ENCODE assay signal across 17 cellular contexts in genomic region chr20:54166987-54167662, GRCh38. TPM values are rescaled to one million over a fixed set of nuclear protein-coding genes. Genes with fewer than 3 reads are reported as not detected.
DNase-seq lines count a peak whose midpoint lies in the region; ATAC-seq, FAIRE-seq and TF ChIP-seq lines count a peak whose summit lies in the region.
"Had no signal": no experiment of that assay in that cellular context is flagged by ENCODE, and none has a peak within 500 bp of the region (broad histone marks: within the 10 kb centered on the region; RNA-seq: fewer than 3 reads in every experiment).

No MANE protein-coding gene starts in this region.

- H3K27ac ChIP-seq in HepG2 (ENCODE audit: extremely low read length, insufficient read depth, low read length) (no peak overlapping the region), right lobe of liver (no peak overlapping the region), PC-3 (ENCODE audit: low read length) (peak overlapping the region; percentile 85), RWPE2 (ENCODE audit: poor library complexity, severe bottlenecking) (peak overlapping the region; percentile 46)
- H3K27ac ChIP-seq: 22Rv1, BLaER1, GM23248 had no signal

- H3K4me2 ChIP-seq in HepG2 (ENCODE audit: low read depth, low read length) (no peak overlapping the region), PC-3 (ENCODE audit: low read length) (peak overlapping the region; percentile 82)
- H3K4me2 ChIP-seq: BLaER1 had no signal

- H3K36me3 ChIP-seq in HepG2 (replicated peaks in 1 of 2; ENCODE audit: control insufficient read depth in 1 of 2, insufficient read depth in 2 of 2, low read length in 2 of 2) (no peaks in the 10 kb centered on the region; a peak in 1 of 5 replicates), right lobe of liver (no peaks in the 10 kb centered on the region), PC-3 (ENCODE audit: low read depth, low read length) (no peaks in the 10 kb centered on the region), RWPE2 (ENCODE audit: low read depth) (no peaks in the 10 kb centered on the region)
- H3K36me3 ChIP-seq: BLaER1 had no signal

- no peaks in the 10 kb centered on the region for H3K9me3 ChIP-seq in HepG2 (ENCODE audit: low read length)
- no peaks in the 10 kb centered on the region for H3K9me3 ChIP-seq in right lobe of liver
- H3K9me3 ChIP-seq in PC-3 (ENCODE audit: low read length) = no peaks in the 10 kb centered on the region
- no peaks in the 10 kb centered on the region for H3K9me3 ChIP-seq in RWPE2 (ENCODE audit: severe bottlenecking)
- H3K9me3 ChIP-seq: BLaER1 had no signal

- BruUV-seq in HepG2 (replicated peaks; lab: Mats Ljungman, UMichigan) (no TSS peak), PC-3 (replicated peaks; lab: Mats Ljungman, UMichigan) (no TSS peak)

- TF ChIP-seq POLR2A in HepG2 (IDR thresholded peaks at IDR 0.05; ENCODE audit: insufficient read depth in 1 of 2, low read depth in 2 of 2, low read length in 2 of 2) (no peak), right lobe of liver (IDR thresholded peaks at IDR 0.05) (no peak)

- TF ChIP-seq EP300 in HepG2 (IDR thresholded peaks at IDR 0.05; ENCODE audit: low read depth in 2 of 2, low read length in 2 of 2) (no peak), HepG2 (CRISPR knock-in tag; IDR thresholded peaks at IDR 0.05; ENCODE audit: borderline replicate concordance) (no peak)

- H2AFZ ChIP-seq in HepG2 (ENCODE audit: low read length) = no peak overlapping the region
- no peak overlapping the region; the same call in 1 of the 2 replicates for H2AFZ ChIP-seq in PC-3 (ENCODE audit: low read length)
- H2AFZ ChIP-seq: GM23248 had no signal

- ATAC-seq in HepG2 (no peak), right lobe of liver (no peak), PC-3 (no peak), RWPE2 (ENCODE audit: low read depth) (no peak), GM18867 (IDR thresholded peaks at IDR 0.05; ENCODE audit: unreplicated experiment) (no peak), HG03457 (IDR thresholded peaks at IDR 0.05; ENCODE audit: unreplicated experiment) (no peak)

- H3K4me1 ChIP-seq in HepG2 (ENCODE audit: insufficient read depth, low read length) (peaks cover 36% of the 10 kb centered on the region), right lobe of liver (no peaks in the 10 kb centered on the region), PC-3 (ENCODE audit: insufficient read depth, low read length) (peaks cover 49% of the 10 kb centered on the region), RWPE2 (ENCODE audit: insufficient read depth, poor library complexity, severe bottlenecking) (peaks cover 23% of the 10 kb centered on the region)

- POLR2A ChIA-PET in HepG2 (lab: Yijun Ruan, JAX) (interaction anchor here (1.5 to 3.4 kb wide), 2 partner anchors 60 to 63 kb away, joined by 4 to 16 read pairs; no protein-coding TSS in a partner anchor), PC-3 (lab: Charles Lee; ENCODE audit: unreplicated experiment) (interaction anchor here (0.5 kb wide), 1 partner anchor 429 kb away, joined by 3 read pairs; no protein-coding TSS in a partner anchor)

- H4K20me1 ChIP-seq in HepG2 (ENCODE audit: insufficient read depth, low read length) (no peaks in the 10 kb centered on the region), PC-3 (ENCODE audit: low read length) (no peaks in the 10 kb centered on the region)
- H4K20me1 ChIP-seq: BLaER1 had no signal

- DNase-seq in HepG2 (ENCODE audit: low spot score) = no peak
- no peak for DNase-seq in right lobe of liver
- DNase-seq in PC-3 = no peak
- no peak for DNase-seq in RWPE2 (ENCODE audit: low spot score)
- no peak for DNase-seq in KBM-7
- DNase-seq: CD4-positive, alpha-beta memory T cell; DMS79 treated with DMSO at 0.1 percent for 48 hours; GF-D8; HCEC 1CT; KG1 had no signal

- no peak for TF ChIP-seq RAD21 in HepG2 (CRISPR knock-in tag; IDR thresholded peaks at IDR 0.05)

- H3K79me2 ChIP-seq in HepG2 (ENCODE audit: insufficient read depth, low read length) (no peaks in the 10 kb centered on the region), PC-3 (ENCODE audit: low read length) (no peaks in the 10 kb centered on the region)

- 97% methylated on average over 7 of the region's 7 CpGs for WGBS in HepG2 (ENCODE audit: low lambda C conversion rate)
- WGBS in right lobe of liver (ENCODE audit: insufficient coverage, low coverage, low lambda C conversion rate, missing lambda C conversion rate) = 81% methylated on average over 7 of the region's 7 CpGs

- in situ Hi-C loops in HepG2 (cut with HindIII; ENCODE audit: extremely low pct_ligation_motif_present, low pct_unique_long_range_greater_than_20kb) (no loop called here), KBM-7 (cut with MboI; ENCODE audit: low pct_unique_long_range_greater_than_20kb, low sequenced_read_pairs) (no loop called here)

- no peak overlapping the region for H3K9ac ChIP-seq in HepG2 (ENCODE audit: insufficient read depth, low read depth, low read length)
- no peak overlapping the region for H3K9ac ChIP-seq in PC-3 (ENCODE audit: low read length)
- H3K9ac ChIP-seq: BLaER1, GM23248 had no signal

- CTCF ChIA-PET in HepG2 (lab: Yijun Ruan, JAX; ENCODE audit: low intra/inter-chr PET ratio, low total read pairs) (no interaction called here), PC-3 (lab: Charles Lee) (interaction anchor here (0.5 to 0.6 kb wide), 2 partner anchors 82 to 277 kb away, joined by 3 to 7 read pairs; no protein-coding TSS in a partner anchor)

- H3K27me3 ChIP-seq in HepG2 (ENCODE audit: control insufficient read depth in 1 of 2, insufficient read depth in 2 of 2, low read length in 2 of 2) (no peaks in the 10 kb centered on the region), right lobe of liver (no peaks in the 10 kb centered on the region), PC-3 (ENCODE audit: low read length) (no peaks in the 10 kb centered on the region), RWPE2 (ENCODE audit: insufficient read depth, poor library complexity, severe bottlenecking) (no peaks in the 10 kb centered on the region)

- intact Hi-C loops in HepG2 (cut with micrococcal nuclease; ENCODE audit: unreplicated experiment) (no loop called here), right lobe of liver (cut with DNase I) (no loop called here), PC-3 (cut with micrococcal nuclease) (loop anchor here (5.0 kb wide), 1 partner anchor 45 kb away; no protein-coding TSS in a partner anchor)

- no peaks in the 10 kb centered on the region for H3K9me2 ChIP-seq in PC-3 (replicated peaks; ENCODE audit: low read length)

- H3K4me3 ChIP-seq in HepG2 (replicated peaks in 1 of 3; ENCODE audit: insufficient read depth in 1 of 3, low read depth in 2 of 3, low read length in 3 of 3) (no peak overlapping the region), right lobe of liver (no peak overlapping the region), PC-3 (ENCODE audit: low read length) (no peak overlapping the region), RWPE2 (ENCODE audit: severe bottlenecking) (no peak overlapping the region)
- H3K4me3 ChIP-seq: BLaER1, GM23248 had no signal

- TF ChIP-seq CTCF in HepG2 (CRISPR knock-in tag; IDR thresholded peaks at IDR 0.05) (no peak), right lobe of liver (IDR thresholded peaks at IDR 0.05) (no peak), PC-3 (conservative IDR thresholded peaks at IDR 0.05; ENCODE audit: low read depth, low read length) (no peak), RWPE2 (IDR thresholded peaks at IDR 0.05; ENCODE audit: poor library complexity, severe bottlenecking) (no peak)

- no peak for FAIRE-seq in HepG2 (lab: Jason Lieb, UNC)
- FAIRE-seq: H54 had no signal

- H3F3A ChIP-seq in PC-3 (ENCODE audit: low read length, unreplicated experiment) = no peaks in the 10 kb centered on the region

RNA-seq across cellular contexts. Expression of gene CYP24A1, which starts 6.7 kb away (rescaled TPM):
- 6.9 and 9.4 TPM in 2 replicates for total RNA-seq in HepG2 (2016; rRNA removed; fragmentation: Illumina TruSeq; extraction: Trizol)
- 67.3 and 73.1 TPM in 2 replicates for total RNA-seq in HepG2 (2016; cell fraction: cytosol; rRNA removed; fragmentation: Illumina TruSeq; extraction: Trizol; ENCODE audit: low read depth)
- total RNA-seq in HepG2 (2016; cell fraction: insoluble cytoplasmic fraction; rRNA removed; fragmentation: Illumina TruSeq; extraction: Trizol) = 6.1 and 9.5 TPM in 2 replicates
- 33.5 and 36.3 TPM in 2 replicates for total RNA-seq in HepG2 (2016; cell fraction: membrane; rRNA removed; fragmentation: Illumina TruSeq; extraction: Trizol)
- 7.8 and 8.5 TPM in 2 replicates for total RNA-seq in HepG2 (2016; cell fraction: nucleus; rRNA removed; fragmentation: Illumina TruSeq; extraction: Trizol)
- polyA plus RNA-seq in HepG2 (2011; rRNA removed) = 23.7 and 32.7 TPM in 2 replicates
- 15.3 and 17.1 TPM in 2 replicates for polyA plus RNA-seq in HepG2 (2011; cell fraction: cytosol; rRNA removed)
- 38.3 and 55.7 TPM in 2 replicates for polyA plus RNA-seq in HepG2 (2011; cell fraction: nucleus; rRNA removed)
- polyA plus RNA-seq in HepG2 (2012) = 1.8 and 6.1 TPM in 2 replicates
- 0.28 and 0.52 TPM in 2 replicates for polyA plus RNA-seq in HepG2 (2016; cell fraction: cytosol; fragmentation: Illumina TruSeq; extraction: Trizol; ENCODE audit: low read depth)
- polyA plus RNA-seq in HepG2 (2016; cell fraction: insoluble cytoplasmic fraction; fragmentation: Illumina TruSeq; extraction: Trizol; ENCODE audit: low read depth) = 2.7 and 3.9 TPM in 2 replicates
- polyA plus RNA-seq in HepG2 (2016; cell fraction: membrane; fragmentation: Illumina TruSeq; extraction: Trizol; ENCODE audit: low read depth) = 0.63 and 1.2 TPM in 2 replicates
- 13.8 and 14.1 TPM in 2 replicates for polyA plus RNA-seq in HepG2 (2016; cell fraction: nucleus; fragmentation: Illumina TruSeq; extraction: Trizol; ENCODE audit: insufficient read depth, low read depth)
- polyA minus RNA-seq in HepG2 (2011; rRNA and poly(A)+ RNA removed; ENCODE audit: low replicate concordance) = 40.3 TPM in 1 of 2 replicates, not detected in the other
- 45.4 and 51.8 TPM in 2 replicates for polyA minus RNA-seq in HepG2 (2011; cell fraction: cytosol; rRNA and poly(A)+ RNA removed)
- polyA minus RNA-seq in HepG2 (2011; cell fraction: nucleus; rRNA and poly(A)+ RNA removed) = 44.9 and 49.7 TPM in 2 replicates
- not detected for total RNA-seq in right lobe of liver
- total RNA-seq in PC-3 (2014; rRNA removed) = 0.81 and 1.2 TPM in 2 replicates
- polyA plus RNA-seq: CD14-positive monocyte had no signal

RNA-seq across cellular contexts. Expression of gene PFDN4, which starts 40.8 kb away (rescaled TPM):
- total RNA-seq in HepG2 (2016; rRNA removed; fragmentation: Illumina TruSeq; extraction: Trizol) = 227 and 299 TPM in 2 replicates
- 116 and 137 TPM in 2 replicates for total RNA-seq in HepG2 (2016; cell fraction: cytosol; rRNA removed; fragmentation: Illumina TruSeq; extraction: Trizol; ENCODE audit: low read depth)
- 227 and 317 TPM in 2 replicates for total RNA-seq in HepG2 (2016; cell fraction: insoluble cytoplasmic fraction; rRNA removed; fragmentation: Illumina TruSeq; extraction: Trizol)
- 141 and 157 TPM in 2 replicates for total RNA-seq in HepG2 (2016; cell fraction: membrane; rRNA removed; fragmentation: Illumina TruSeq; extraction: Trizol)
- 81.8 and 87.1 TPM in 2 replicates for total RNA-seq in HepG2 (2016; cell fraction: nucleus; rRNA removed; fragmentation: Illumina TruSeq; extraction: Trizol)
- polyA plus RNA-seq in HepG2 (2011; rRNA removed) = 41.7 and 59.8 TPM in 2 replicates
- 37.0 and 54.6 TPM in 2 replicates for polyA plus RNA-seq in HepG2 (2011; cell fraction: cytosol; rRNA removed)
- polyA plus RNA-seq in HepG2 (2011; cell fraction: nucleus; rRNA removed) = 11.6 and 20.3 TPM in 2 replicates
- 152 and 165 TPM in 2 replicates for polyA plus RNA-seq in HepG2 (2012)
- 106 and 114 TPM in 2 replicates for polyA plus RNA-seq in HepG2 (2016; cell fraction: cytosol; fragmentation: Illumina TruSeq; extraction: Trizol; ENCODE audit: low read depth)
- polyA plus RNA-seq in HepG2 (2016; cell fraction: insoluble cytoplasmic fraction; fragmentation: Illumina TruSeq; extraction: Trizol; ENCODE audit: low read depth) = 248 and 300 TPM in 2 replicates
- polyA plus RNA-seq in HepG2 (2016; cell fraction: membrane; fragmentation: Illumina TruSeq; extraction: Trizol; ENCODE audit: low read depth) = 116 and 120 TPM in 2 replicates
- 122 and 141 TPM in 2 replicates for polyA plus RNA-seq in HepG2 (2016; cell fraction: nucleus; fragmentation: Illumina TruSeq; extraction: Trizol; ENCODE audit: insufficient read depth, low read depth)
- polyA minus RNA-seq in HepG2 (2011; rRNA and poly(A)+ RNA removed; ENCODE audit: low replicate concordance) = 0.28 and 1.1 TPM in 2 replicates
- 31.9 and 32.4 TPM in 2 replicates for polyA minus RNA-seq in HepG2 (2011; cell fraction: cytosol; rRNA and poly(A)+ RNA removed)
- 16.5 and 23.9 TPM in 2 replicates for polyA minus RNA-seq in HepG2 (2011; cell fraction: nucleus; rRNA and poly(A)+ RNA removed)
- 10 to 100 TPM in 2 of 6 experiments, 1 to 10 TPM in 4; 4.2 to 50.9 (median 7.9) TPM for total RNA-seq in right lobe of liver
- total RNA-seq in PC-3 (2014; rRNA removed) = 100 and 122 TPM in 2 replicates

Comparison
In these comparisons a context has a peak if more than half of its experiments do, and no peak if none do; other contexts are left out.
1. H3K27ac ChIP-seq: peak in PC-3 (single experiment) and RWPE2 (single experiment); none in HepG2 (single experiment) and right lobe of liver (0 of 3).